Comparison of ENCODE assay signal across 18 cellular contexts in the genomic region with DNA sequence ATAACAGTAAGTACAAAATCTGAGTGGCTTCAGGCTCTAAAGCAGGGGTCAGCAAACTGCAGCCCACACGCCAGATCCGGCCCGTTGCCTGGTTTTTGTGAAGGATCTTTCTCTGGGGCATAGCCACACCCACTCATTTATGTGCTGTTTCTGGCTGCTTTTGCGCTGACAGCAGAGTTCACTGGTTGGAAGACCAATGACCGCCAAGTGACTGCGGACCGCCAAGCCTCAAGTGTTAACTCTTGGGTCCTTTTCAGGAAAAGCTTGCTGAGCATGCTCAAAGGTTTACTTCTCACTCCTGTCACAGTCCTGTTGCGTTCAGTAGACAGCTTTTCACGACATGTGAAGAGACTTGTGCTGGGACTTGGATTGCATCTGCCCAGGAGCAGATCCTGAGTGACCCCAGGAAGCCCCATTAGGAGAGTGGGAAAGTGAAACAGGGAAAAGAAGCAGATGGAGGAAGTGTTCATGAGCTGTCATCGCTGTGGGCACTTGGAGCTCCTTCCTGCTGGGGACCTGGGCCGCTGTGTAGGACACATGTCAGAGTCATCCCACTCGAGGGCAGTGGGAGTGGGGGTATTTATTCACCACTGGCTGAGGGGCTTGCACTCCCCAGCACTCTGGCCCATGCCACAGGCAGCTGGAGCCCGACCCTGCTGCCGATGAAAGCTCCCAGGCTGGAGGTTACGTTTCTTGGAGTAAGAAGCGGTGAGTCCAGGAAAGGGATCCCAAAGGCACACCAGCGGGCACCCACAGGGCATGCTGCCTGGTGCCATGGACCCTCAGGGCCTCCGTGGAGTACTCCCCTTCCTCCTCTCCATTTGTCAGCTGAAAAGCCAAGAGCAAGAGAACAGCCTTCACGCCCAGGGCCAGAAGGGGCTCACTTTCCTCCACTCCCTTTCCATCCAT.
DNase-seq lines count a peak whose midpoint lies in the region; ATAC-seq and TF ChIP-seq lines count a peak whose summit lies in the region.
"Had no signal": no experiment of that assay in that cellular context is flagged by ENCODE, and none has a peak within 500 bp of the region (broad histone marks: within the 10 kb centered on the region; RNA-seq: fewer than 3 reads in every experiment).

No MANE protein-coding gene starts in this region.

- H3K36me3 ChIP-seq in left ventricle myocardium inferior, result no peaks in the 10 kb centered on the region
- H3K36me3 ChIP-seq: BLaER1 treated with 17β-estradiol and CSF1 and Interleukin-3, amounts not matched to agents 10 nM and 100 nM had no signal

- DNase-seq in left ventricle myocardium superior (peak; percentile 37), left ventricle myocardium inferior (no peak), islet precursor cell (peak; percentile 37), stromal cell of bone marrow (ENCODE audit: low read depth) (peak; percentile 22), HFFc6 (no peak), natural killer cell (no peak)
- DNase-seq in activated CD8-positive, alpha-beta memory T cell treated with anti-CD3 and anti-CD28 coated beads, Interleukin-2, amount 10 ng/mL, durations not matched to agents 7 days and 5 days, result peak; percentile 32
- DNase-seq: CD8-positive, alpha-beta memory T cell; DMS79 treated with DMSO at 0.1 percent for 48 hours; Karpas-422; MM.1S; NCI-H1092 treated with DMSO at 0.1 percent for 48 hours; NCI-H2081 treated with DMSO at 0.1 percent for 48 hours; NCI-H510A; NCI-H774 had no signal

- H3K9me3 Mint-ChIP-seq in activated CD8-positive, alpha-beta memory T cell treated with anti-CD3 and anti-CD28 coated beads, Interleukin-2, amount 10 ng/mL, durations not matched to agents 7 days and 5 days (ENCODE audit: low read depth), result peaks cover 10% of the 10 kb centered on the region
- no peaks in the 10 kb centered on the region; the same call in 1 of the 2 replicates for H3K9me3 Mint-ChIP-seq in HFFc6
- no peaks in the 10 kb centered on the region for H3K9me3 Mint-ChIP-seq in natural killer cell

- peaks cover 6% of the 10 kb centered on the region for H3K36me3 Mint-ChIP-seq in activated CD8-positive, alpha-beta memory T cell treated with anti-CD3 and anti-CD28 coated beads, Interleukin-2, amount 10 ng/mL, durations not matched to agents 7 days and 5 days
- H3K36me3 Mint-ChIP-seq in HFFc6 (ENCODE audit: low read depth) (no peaks in the 10 kb centered on the region), natural killer cell (no peaks in the 10 kb centered on the region)

- H3K9me3 ChIP-seq in left ventricle myocardium inferior (replicated peaks), result peaks cover 11% of the 10 kb centered on the region
- H3K9me3 ChIP-seq: A549 had no signal

- intact Hi-C loops in left ventricle myocardium superior (cut with micrococcal nuclease), result no loop called here
- intact Hi-C loops in left ventricle myocardium inferior (cut with micrococcal nuclease), result no loop called here
- intact Hi-C loops in natural killer cell (cut with micrococcal nuclease), result no loop called here

- peaks cover 19% of the 10 kb centered on the region for H3K4me1 ChIP-seq in left ventricle myocardium inferior
- H3K4me1 ChIP-seq: A549; BLaER1 treated with 17β-estradiol and CSF1 and Interleukin-3, amounts not matched to agents 10 nM and 100 nM had no signal

- H3K4me3 ChIP-seq in left ventricle myocardium inferior, result no peak overlapping the region
- H3K4me3 ChIP-seq: A549; BLaER1 treated with 17β-estradiol and CSF1 and Interleukin-3, amounts not matched to agents 10 nM and 100 nM had no signal

- CTCF ChIA-PET in activated CD8-positive, alpha-beta memory T cell treated with anti-CD3 and anti-CD28 coated beads, Interleukin-2, amount 10 ng/mL, durations not matched to agents 7 days and 5 days (lab: Charles Lee), result no interaction called here

- H3K27me3 ChIP-seq in left ventricle myocardium inferior (ENCODE audit: low read depth), result no peaks in the 10 kb centered on the region
- H3K27me3 ChIP-seq: BLaER1 treated with 17β-estradiol and CSF1 and Interleukin-3, amounts not matched to agents 10 nM and 100 nM had no signal

- H3K27ac ChIP-seq in left ventricle myocardium inferior (replicated peaks), result no peak overlapping the region
- H3K27ac ChIP-seq: A549; BLaER1 treated with 17β-estradiol and CSF1 and Interleukin-3, amounts not matched to agents 10 nM and 100 nM had no signal

- H3K4me1 Mint-ChIP-seq in activated CD8-positive, alpha-beta memory T cell treated with anti-CD3 and anti-CD28 coated beads, Interleukin-2, amount 10 ng/mL, durations not matched to agents 7 days and 5 days, result no peaks in the 10 kb centered on the region
- H3K4me1 Mint-ChIP-seq in HFFc6 (ENCODE audit: low read depth), result peaks cover 4% of the 10 kb centered on the region; the same call in 1 of the 2 replicates
- H3K4me1 Mint-ChIP-seq in natural killer cell, result peaks cover 8 to 25% of the 10 kb centered on the region in 2 donors

- no peak overlapping the region for H3K4me3 Mint-ChIP-seq in activated CD8-positive, alpha-beta memory T cell treated with anti-CD3 and anti-CD28 coated beads, Interleukin-2, amount 10 ng/mL, durations not matched to agents 7 days and 5 days
- H3K4me3 Mint-ChIP-seq in HFFc6, result no peak overlapping the region
- no peak overlapping the region for H3K4me3 Mint-ChIP-seq in natural killer cell
- H3K4me3 Mint-ChIP-seq: CD8-positive, alpha-beta memory T cell had no signal

- no peaks in the 10 kb centered on the region for H3K27me3 Mint-ChIP-seq in activated CD8-positive, alpha-beta memory T cell treated with anti-CD3 and anti-CD28 coated beads, Interleukin-2, amount 10 ng/mL, durations not matched to agents 7 days and 5 days
- H3K27me3 Mint-ChIP-seq in HFFc6 (ENCODE audit: insufficient read depth) (peaks cover 10% of the 10 kb centered on the region), natural killer cell (ENCODE audit: low read depth in 2 of 2) (peaks cover 0 to 5% of the 10 kb centered on the region in 2 donors)

- TF ChIP-seq CTCF in left ventricle myocardium inferior (IDR thresholded peaks at IDR 0.05; ENCODE audit: borderline replicate concordance) (no peak), HFFc6 (IDR thresholded peaks at IDR 0.05) (no peak), natural killer cell (IDR thresholded peaks at IDR 0.05) (no peak)

- ATAC-seq in left ventricle myocardium superior (no peak), GM21515 (IDR thresholded peaks at IDR 0.05; ENCODE audit: unreplicated experiment) (no peak), natural killer cell (no peak)
- no peak for ATAC-seq in activated CD8-positive, alpha-beta memory T cell treated with anti-CD3 and anti-CD28 coated beads, Interleukin-2, amount 10 ng/mL, durations not matched to agents 7 days and 5 days
- ATAC-seq: A549 had no signal

- no peak overlapping the region for H3K27ac Mint-ChIP-seq in activated CD8-positive, alpha-beta memory T cell treated with anti-CD3 and anti-CD28 coated beads, Interleukin-2, amount 10 ng/mL, durations not matched to agents 7 days and 5 days
- H3K27ac Mint-ChIP-seq in HFFc6, result no peak overlapping the region
- no peak overlapping the region for H3K27ac Mint-ChIP-seq in natural killer cell

Comparison
In these comparisons a context has a peak if more than half of its experiments do, and no peak if none do; other contexts are left out.
1. DNase-seq: peak in left ventricle myocardium superior (single experiment), activated CD8-positive, alpha-beta memory T cell treated with anti-CD3 and anti-CD28 coated beads, Interleukin-2, amount 10 ng/mL, durations not matched to agents 7 days and 5 days (single experiment), islet precursor cell (single experiment) and stromal cell of bone marrow (single experiment); none in left ventricle myocardium inferior (single experiment), HFFc6 (single experiment) and natural killer cell (single experiment).